In the genomic region with DNA sequence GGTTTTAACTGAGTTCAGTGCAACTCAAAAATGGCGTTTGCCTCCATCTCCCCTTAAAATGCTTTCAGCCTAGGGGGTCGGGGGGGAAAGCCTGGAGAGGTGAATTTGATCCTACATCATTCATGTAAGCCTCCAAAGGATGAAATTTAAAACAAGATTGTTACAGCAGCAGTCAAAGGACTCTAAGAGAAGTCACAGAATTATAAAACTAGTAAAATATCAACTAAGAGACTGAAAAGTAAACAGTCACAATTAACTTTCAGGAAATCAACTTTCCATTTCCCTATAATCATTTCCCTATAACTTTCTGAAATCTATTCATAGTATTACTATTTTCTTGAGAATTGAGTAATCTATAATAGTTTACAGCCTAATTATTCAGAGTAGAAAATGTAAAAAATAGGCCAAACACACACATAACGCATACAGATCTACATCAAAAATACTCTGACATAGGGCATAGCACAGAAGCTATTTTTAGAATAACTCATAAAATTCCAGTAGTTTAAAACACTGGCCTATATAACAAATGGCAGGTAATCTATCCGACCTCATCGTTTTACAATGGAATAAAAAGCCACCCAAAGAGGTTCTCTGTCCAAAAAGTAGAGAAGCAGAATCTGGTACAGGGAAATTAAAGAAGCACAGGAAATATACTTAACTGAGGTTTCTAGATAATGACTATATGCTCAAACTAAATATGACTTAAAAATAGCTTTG, we compare ENCODE assay signal across 20 cellular contexts. TPM values are rescaled to one million over a fixed set of nuclear protein-coding genes. Genes with fewer than 3 reads are reported as not detected.
DNase-seq lines count a peak whose midpoint lies in the region; ATAC-seq, FAIRE-seq and TF ChIP-seq lines count a peak whose summit lies in the region.
"Had no signal": no experiment of that assay in that cellular context is flagged by ENCODE, and none has a peak within 500 bp of the region (broad histone marks: within the 10 kb centered on the region; RNA-seq: fewer than 3 reads in every experiment).

No MANE protein-coding gene starts in this region.

- TF ChIP-seq CTCF in C4-2B (conservative IDR thresholded peaks at IDR 0.05) (no peak), gastroesophageal sphincter (IDR thresholded peaks at IDR 0.05) (no peak)

- peak overlapping the region in 2 of 3 donors; percentile 9 to 17 for H3K9ac ChIP-seq in skeletal muscle tissue (ENCODE audit: low read depth in 1 of 3, low read length in 3 of 3)

- TF ChIP-seq POLR2A in gastroesophageal sphincter (IDR thresholded peaks at IDR 0.05): no peak

- DNase-seq in left lobe of liver (ENCODE audit: low spot score) (no peak), islet precursor cell (no peak)
- DNase-seq: AML-193; CD4-positive, alpha-beta memory T cell; DMS153; DMS79; GDM1 had no signal

- no peak for TF ChIP-seq EP300 in gastroesophageal sphincter (IDR thresholded peaks at IDR 0.05)

- WGBS in gastroesophageal sphincter (ENCODE audit: low coverage in 1 of 2), 2 donors: 92 to 93% methylated on average over 4 to 5 of the region's 5 CpGs

- no peaks in the 10 kb centered on the region for H3K36me3 ChIP-seq in skeletal muscle tissue (ENCODE audit: control insufficient read depth in 3 of 3, insufficient read depth in 3 of 3, low read length in 3 of 3)
- H3K36me3 ChIP-seq in gastroesophageal sphincter: no peaks in the 10 kb centered on the region

- H3K9me3 ChIP-seq in skeletal muscle tissue (ENCODE audit: control insufficient read depth in 3 of 3, low read length in 3 of 3) (no peaks in the 10 kb centered on the region), gastroesophageal sphincter (no peaks in the 10 kb centered on the region)
- H3K9me3 ChIP-seq: A549 had no signal

- H3K4me3 ChIP-seq in skeletal muscle tissue (ENCODE audit: low read length in 3 of 3) (no peak overlapping the region), gastroesophageal sphincter (no peak overlapping the region)
- H3K4me3 ChIP-seq: A549, GM23338 had no signal

- FAIRE-seq in colon (lab: Jason Lieb, UNC): peak; percentile 86
- FAIRE-seq: A549, GM12892, GM18507, H54 had no signal

- H3K27ac ChIP-seq in C4-2B (peak overlapping the region; percentile 72), skeletal muscle tissue (ENCODE audit: low read depth, low read length) (no peak overlapping the region), gastroesophageal sphincter (no peak overlapping the region)
- H3K27ac ChIP-seq: 22Rv1, A549, HL-60 had no signal

- H3K27me3 ChIP-seq in skeletal muscle tissue (ENCODE audit: control insufficient read depth in 3 of 3, insufficient read depth in 3 of 3, low read length in 3 of 3) (no peaks in the 10 kb centered on the region), gastroesophageal sphincter (no peaks in the 10 kb centered on the region)

- H3K4me1 ChIP-seq in skeletal muscle tissue (ENCODE audit: control insufficient read depth in 3 of 3, insufficient read depth in 3 of 3, low read length in 3 of 3): peaks cover 0 to 4% (median 3%) of the 10 kb centered on the region in 3 donors
- H3K4me1 ChIP-seq in gastroesophageal sphincter: peaks cover 0 to 6% (median 0%) of the 10 kb centered on the region in 3 donors
- H3K4me1 ChIP-seq: A549 had no signal

- ATAC-seq in left lobe of liver (peak; percentile 12), gastroesophageal sphincter (no peak), GM21576 (IDR thresholded peaks at IDR 0.05; ENCODE audit: unreplicated experiment) (no peak)
- ATAC-seq: A549, GM23338, HCT116 had no signal

RNA-seq across cellular contexts. Expression of a gene that starts 37.6 kb away (rescaled TPM):
- total RNA-seq in left lobe of liver: 9.6 TPM
- 22.4 TPM for total RNA-seq in skeletal muscle tissue
- total RNA-seq in gastroesophageal sphincter: 10 to 100 TPM; 15.3 to 25.5 (median 21.7) TPM
